19 cellular contexts compared by ENCODE assay signal in genomic region chr1:29753771-29754607, GRCh38.
DNase-seq lines count a peak whose midpoint lies in the region; ATAC-seq and TF ChIP-seq lines count a peak whose summit lies in the region.
"Had no signal": no experiment of that assay in that cellular context is flagged by ENCODE, and none has a peak within 500 bp of the region (broad histone marks: within the 10 kb centered on the region; RNA-seq: fewer than 3 reads in every experiment).

No MANE protein-coding gene starts in this region.

- H3K4me1 ChIP-seq in colonic mucosa = no peaks in the 10 kb centered on the region
- H3K4me1 ChIP-seq: suprapubic skin had no signal

- intact Hi-C loops in colonic mucosa (cut with DNase I) = no loop called here

- H3K9me3 ChIP-seq in colonic mucosa = no peaks in the 10 kb centered on the region
- H3K9me3 ChIP-seq: ovary, suprapubic skin had no signal

- H3K4me3 ChIP-seq in H7 (ENCODE audit: insufficient read depth, low read depth, low read length) (no peak overlapping the region), colonic mucosa (no peak overlapping the region)
- H3K4me3 ChIP-seq: cardiac muscle cell, ovary, suprapubic skin had no signal

- H3K9ac ChIP-seq in colonic mucosa (ENCODE audit: low read depth in 2 of 2, low read length in 2 of 2) = no peak overlapping the region

- no peak for ATAC-seq in HG02970 (IDR thresholded peaks at IDR 0.05; ENCODE audit: low FRiP score, unreplicated experiment)
- no peak for ATAC-seq in activated CD4-positive, CD25-positive, alpha-beta regulatory T cell treated with anti-CD3 and anti-CD28 coated beads, Interleukin-2, amount 50 U/mL, for 24 hours
- ATAC-seq: CD8-positive, alpha-beta T cell; left cardiac atrium; natural killer cell had no signal

- H3K27me3 ChIP-seq in H7 (ENCODE audit: control insufficient read depth, insufficient read depth, low read length) (no peaks in the 10 kb centered on the region; the same call in 1 of the 2 replicates), colonic mucosa (no peaks in the 10 kb centered on the region)
- H3K27me3 ChIP-seq: cardiac muscle cell, ovary had no signal

- no peak for TF ChIP-seq CTCF in colonic mucosa (IDR thresholded peaks at IDR 0.05)

- DNase-seq in H7 = peak; percentile 9
- DNase-seq in NCI-H1092 treated with DMSO at 0.1 percent for 48 hours (lab: John Stamatoyannopoulos, UW) = peak; percentile 23
- peak; percentile 5 for DNase-seq in colonic mucosa
- peak; percentile 18 for DNase-seq in renal cortical epithelial cell (ENCODE audit: low read depth)
- DNase-seq in activated CD4-positive, CD25-positive, alpha-beta regulatory T cell (lab: John Stamatoyannopoulos, UW) = no peak
- DNase-seq: activated CD4-positive, alpha-beta T cell treated with anti-CD3 and anti-CD28 coated beads for 1 hour; activated naive CD4-positive, alpha-beta T cell treated with anti-CD3 and anti-CD28 coated beads, Interleukin-2, amount 50 U/mL, for 16 hours; Karpas-422; left cardiac atrium; natural killer cell; NCI-H510A treated with DMSO at 0.1 percent for 48 hours; OCI-M1; ovary; SHP77 had no signal

- no peak overlapping the region for H3K27ac ChIP-seq in colonic mucosa
- H3K27ac ChIP-seq: cardiac muscle cell, ovary, suprapubic skin had no signal

- H3K36me3 ChIP-seq in H7 (replicated peaks; ENCODE audit: control insufficient read depth, insufficient read depth, low read length) (no peaks in the 10 kb centered on the region), colonic mucosa (no peaks in the 10 kb centered on the region)
- H3K36me3 ChIP-seq: cardiac muscle cell, ovary, suprapubic skin had no signal

Comparison
In these comparisons a context has a peak if more than half of its experiments do, and no peak if none do; other contexts are left out.
1. DNase-seq: peak in H7 (single experiment), NCI-H1092 treated with DMSO at 0.1 percent for 48 hours (single experiment), colonic mucosa (single experiment) and renal cortical epithelial cell (single experiment); none in activated CD4-positive, CD25-positive, alpha-beta regulatory T cell (0 of 4).